ENCODE assay signal across 11 cellular contexts in genomic region chr9:35520404-35520790, GRCh38. TPM values are rescaled to one million over a fixed set of nuclear protein-coding genes. Genes with fewer than 3 reads are reported as not detected.
DNase-seq lines count a peak whose midpoint lies in the region; ATAC-seq, FAIRE-seq and TF ChIP-seq lines count a peak whose summit lies in the region.
"Had no signal": no experiment of that assay in that cellular context is flagged by ENCODE, and none has a peak within 500 bp of the region (broad histone marks: within the 10 kb centered on the region; RNA-seq: fewer than 3 reads in every experiment).

No MANE protein-coding gene starts in this region.

- H3K4me1 ChIP-seq in heart left ventricle = peaks cover 16 to 80% (median 66%) of the 10 kb centered on the region in 12 donors
- peaks cover 66 to 97% (median 69%) of the 10 kb centered on the region in 3 donors for H3K4me1 ChIP-seq in gastroesophageal sphincter
- H3K4me1 ChIP-seq in pancreas = peaks cover 30 to 38% (median 36%) of the 10 kb centered on the region in 3 donors

- TF ChIP-seq POLR2A in heart left ventricle (IDR thresholded peaks at IDR 0.05) = no peak
- no peak for TF ChIP-seq POLR2A in gastroesophageal sphincter (IDR thresholded peaks at IDR 0.05)

- WGBS in heart left ventricle, 4 donors = 44 to 65% (median 52%) methylated on average over 1 of the region's 1 CpG
- 0% methylated on average over 1 of the region's 1 CpG; no CpG with 5 or more reads in 1 of the 2 donors for WGBS in gastroesophageal sphincter (ENCODE audit: low coverage in 1 of 2), 2 donors
- 83 to 85% methylated on average over 1 of the region's 1 CpG for WGBS in pancreas, 2 donors

- H3K4me3 ChIP-seq in heart left ventricle (no peak overlapping the region), gastroesophageal sphincter (no peak overlapping the region), pancreas (no peak overlapping the region)

- no peak for TF ChIP-seq EP300 in gastroesophageal sphincter (IDR thresholded peaks at IDR 0.05)

- no peak for TF ChIP-seq CTCF in heart left ventricle (IDR thresholded peaks at IDR 0.05)
- no peak for TF ChIP-seq CTCF in gastroesophageal sphincter (IDR thresholded peaks at IDR 0.05)
- TF ChIP-seq CTCF in pancreas (IDR thresholded peaks at IDR 0.05) = no peak

- FAIRE-seq in pancreas (lab: Jason Lieb, UNC) (no peak), HTR-8/SVneo (lab: Jason Lieb, UNC) (no peak)

- intact Hi-C loops in heart left ventricle (cut with DNase I) = no loop called here
- intact Hi-C loops in cardiac septum (cut with DNase I) = no loop called here
- intact Hi-C loops in pancreas (cut with DNase I) = no loop called here

- H3K9me3 ChIP-seq in heart left ventricle = no peaks in the 10 kb centered on the region
- H3K9me3 ChIP-seq in gastroesophageal sphincter = no peaks in the 10 kb centered on the region
- H3K9me3 ChIP-seq in pancreas = no peaks in the 10 kb centered on the region

- DNase-seq in heart left ventricle (no peak), cardiac septum (ENCODE audit: low spot score) (no peak), pancreas (no peak), GM19240 (ENCODE audit: insufficient read length, low spot score) (no peak), hypothalamus (lab: John Stamatoyannopoulos, UW) (no peak), HTR-8/SVneo (ENCODE audit: insufficient read length, low spot score) (no peak)
- DNase-seq: foreskin keratinocyte; NCI-H1417 treated with DMSO at 0.1 percent for 48 hours; stimulated activated CD4-positive, alpha-beta T cell treated with anti-CD3 and anti-CD28 coated beads, Interleukin-4, amount 100 ng/mL, for 24 hours had no signal

- H3K27me3 ChIP-seq in heart left ventricle (no peaks in the 10 kb centered on the region), gastroesophageal sphincter (no peaks in the 10 kb centered on the region), pancreas (no peaks in the 10 kb centered on the region)
- H3K27me3 ChIP-seq: foreskin keratinocyte had no signal

- ATAC-seq in heart left ventricle = no peak
- no peak for ATAC-seq in gastroesophageal sphincter
- ATAC-seq in pancreas = no peak
- no peak for ATAC-seq in GM21576 (IDR thresholded peaks at IDR 0.05; ENCODE audit: unreplicated experiment)
- ATAC-seq: foreskin keratinocyte had no signal

- H3K27ac ChIP-seq in heart left ventricle = peak overlapping the region in 11 of 12 donors; percentile 65 to 87 (median 81)
- H3K27ac ChIP-seq in gastroesophageal sphincter = peak overlapping the region; percentile 73 to 96 (median 89)
- peak overlapping the region; percentile 43 to 80 (median 64) for H3K27ac ChIP-seq in pancreas

- H3K36me3 ChIP-seq in heart left ventricle = no peaks in the 10 kb centered on the region
- H3K36me3 ChIP-seq in gastroesophageal sphincter = no peaks in the 10 kb centered on the region
- no peaks in the 10 kb centered on the region for H3K36me3 ChIP-seq in pancreas

RNA-seq across cellular contexts. Expression of gene RUSC2, which starts 30.5 kb away (rescaled TPM):
- total RNA-seq in heart left ventricle (10 to 100 TPM; 23.0 to 56.1 (median 30.5) TPM), cardiac septum (44.5 TPM), gastroesophageal sphincter (10 to 100 TPM; 43.8 to 85.4 (median 59.6) TPM), pancreas (10 to 100 TPM in 4 of 6 donors, 1 to 10 TPM in 2; 9.0 to 22.1 (median 12.6) TPM)
- polyA plus RNA-seq in heart left ventricle (10 to 100 TPM; 23.8 to 38.0 TPM), pancreas (10 to 100 TPM; 24.0 to 27.1 TPM)
